8 cellular contexts compared by ENCODE assay signal in the genomic region with DNA sequence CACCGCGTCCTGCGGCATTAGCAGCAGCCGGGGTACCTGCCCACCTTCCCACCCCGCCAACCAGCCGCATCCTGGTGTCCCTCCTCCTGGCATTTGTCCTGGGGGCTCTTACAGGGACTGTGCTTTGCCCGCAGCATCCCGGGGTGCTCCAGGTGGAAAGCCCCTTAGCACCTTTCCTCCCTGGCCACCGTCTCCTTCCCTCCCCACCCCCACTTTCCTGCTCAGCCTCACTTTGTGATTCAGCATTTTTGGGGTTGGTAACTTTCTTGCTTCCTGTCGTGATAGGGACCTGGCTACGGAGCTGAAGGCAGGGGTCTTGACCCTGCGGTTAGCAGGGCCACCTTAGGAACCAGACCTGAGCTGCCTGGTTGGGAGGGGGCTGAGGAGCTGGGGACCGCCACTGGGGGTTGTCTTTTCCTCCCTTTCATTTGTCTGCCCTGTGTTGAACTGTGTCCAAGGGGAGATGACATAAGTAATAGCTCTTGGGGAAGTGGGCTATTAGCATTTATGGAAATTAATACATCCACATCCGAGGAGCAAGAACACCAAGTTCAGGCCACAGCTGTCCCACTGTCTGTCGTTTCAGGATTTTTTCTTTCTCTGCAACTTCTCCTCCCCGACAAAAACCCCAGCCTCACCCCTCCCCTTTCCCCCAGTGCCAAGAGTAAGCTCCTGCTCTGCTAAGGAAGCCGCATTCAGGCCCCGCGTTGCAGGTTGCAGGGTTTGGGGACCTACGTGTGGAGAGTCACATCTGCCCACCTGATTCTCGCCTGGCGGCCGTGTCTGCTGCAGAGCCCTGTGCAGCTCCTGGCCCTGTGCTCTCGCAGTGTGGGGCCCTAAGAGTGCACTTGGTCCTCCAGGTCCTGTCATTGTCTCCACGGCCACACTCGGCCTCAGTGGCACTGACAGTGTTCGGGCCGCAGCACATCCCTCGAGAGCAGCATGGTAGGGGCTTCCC. TPM values are rescaled to one million over a fixed set of nuclear protein-coding genes. Genes with fewer than 3 reads are reported as not detected.
DNase-seq lines count a peak whose midpoint lies in the region; FAIRE-seq and TF ChIP-seq lines count a peak whose summit lies in the region.

No MANE protein-coding gene starts in this region.

- no peak overlapping the region for H3K27ac ChIP-seq in colonic mucosa

- H3K4me1 Mint-ChIP-seq in neural crest cell, result peaks cover 23% of the 10 kb centered on the region

- no peak overlapping the region for H3K9ac ChIP-seq in colonic mucosa (ENCODE audit: low read depth in 2 of 2, low read length in 2 of 2)

- TF ChIP-seq CTCF in GM12864 (IDR thresholded peaks at IDR 0.05; ENCODE audit: low read depth, low read length, missing control alignments) (no peak), colonic mucosa (IDR thresholded peaks at IDR 0.05) (no peak), neural crest cell (conservative IDR thresholded peaks at IDR 0.05) (no peak)

- peaks cover 11% of the 10 kb centered on the region for H3K27me3 Mint-ChIP-seq in neural crest cell (ENCODE audit: low read depth)

- no peaks in the 10 kb centered on the region for H3K9me3 ChIP-seq in colonic mucosa

- peaks cover 5% of the 10 kb centered on the region for H3K4me1 ChIP-seq in colonic mucosa

- H3K4me3 Mint-ChIP-seq in neural crest cell, result peak overlapping the region; percentile 96

- DNase-seq in GM12864 (ENCODE audit: low read depth) (no peak), RPMI8226 (peak; percentile 62), colonic mucosa (no peak), neural crest cell (ENCODE audit: low read depth, low spot score) (no peak), H4 (ENCODE audit: low spot score) (no peak), GDM1 (lab: John Stamatoyannopoulos, UW) (no peak), NCI-H1048 (lab: John Stamatoyannopoulos, UW) (no peak), HTR-8/SVneo (ENCODE audit: insufficient read length, low spot score) (no peak)

- H3K36me3 ChIP-seq in colonic mucosa, result no peaks in the 10 kb centered on the region

- H3K36me3 Mint-ChIP-seq in neural crest cell (ENCODE audit: low read depth), result no peaks in the 10 kb centered on the region

- H3K9me3 Mint-ChIP-seq in neural crest cell, result no peaks in the 10 kb centered on the region

- FAIRE-seq in HTR-8/SVneo (lab: Jason Lieb, UNC), result no peak

- H3K27me3 ChIP-seq in colonic mucosa, result no peaks in the 10 kb centered on the region

- H3K4me3 ChIP-seq in GM12864 (ENCODE audit: low read depth, low read length) (peak overlapping the region; percentile 82), colonic mucosa (peak overlapping the region; percentile 88)

- intact Hi-C loops in colonic mucosa (cut with DNase I), result no loop called here

- H3K27ac Mint-ChIP-seq in neural crest cell (ENCODE audit: unreplicated experiment), result peak overlapping the region; percentile 50

RNA-seq across cellular contexts. Expression of a gene that starts 1.6 kb away (rescaled TPM):
- total RNA-seq in colonic mucosa, result 10 to 100 TPM in 1 of 2 donors, 1 to 10 TPM in 1; 6.2 to 15.9 TPM
- 31.9 and 33.2 TPM in 2 replicates for total RNA-seq in neural crest cell
- 2.4 and 12.0 TPM in 2 replicates for total RNA-seq in H4 (2014; rRNA removed; shearing (Covaris generic))

RNA-seq across cellular contexts. Expression of a gene that starts 51.9 kb away (rescaled TPM):
- total RNA-seq in colonic mucosa, result 1 to 10 TPM; 4.7 to 6.4 TPM
- 8.3 and 9.0 TPM in 2 replicates for total RNA-seq in neural crest cell
- 3.6 and 4.0 TPM in 2 replicates for total RNA-seq in H4 (2014; rRNA removed; shearing (Covaris generic))
